ENCODE assay signal across 19 cellular contexts in the genomic region with DNA sequence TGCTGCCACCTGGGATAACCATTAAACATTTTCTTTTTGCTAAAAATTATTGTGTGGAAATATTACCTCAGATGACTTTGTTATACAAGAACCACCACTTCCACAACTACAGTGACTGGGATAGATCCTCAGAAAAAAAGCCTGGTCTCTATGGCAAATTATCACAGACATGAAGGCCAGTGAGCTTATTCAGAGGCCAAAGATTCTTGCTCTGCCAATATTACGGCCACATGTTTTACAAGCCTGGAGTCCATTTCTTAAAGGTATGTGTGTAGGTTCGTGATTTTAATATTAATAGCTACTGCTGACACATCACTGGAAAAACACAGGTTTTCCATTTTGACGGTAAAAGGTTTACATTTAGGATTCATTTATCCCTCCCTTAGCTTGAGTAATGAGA.
DNase-seq lines count a peak whose midpoint lies in the region; ATAC-seq and TF ChIP-seq lines count a peak whose summit lies in the region.
"Had no signal": no experiment of that assay in that cellular context is flagged by ENCODE, and none has a peak within 500 bp of the region (broad histone marks: within the 10 kb centered on the region; RNA-seq: fewer than 3 reads in every experiment).

No MANE protein-coding gene starts in this region.

- intact Hi-C loops in IMR-90 (cut with micrococcal nuclease) (loop anchor here (5.0 kb wide), 1 partner anchor 73 kb away; a partner anchor contains a TSS), esophagus squamous epithelium (cut with DNase I) (no loop called here), dorsolateral prefrontal cortex (cut with DNase I) (loop anchor here in 1 of 2 donors (5.0 to 10.0 kb wide), 2 partner anchors 138 to 314 kb away; a partner anchor contains a TSS)

- 0 out of 2 replicates have a peak overlapping the region, but pooled peaks have one; percentile 2 for H4K91ac ChIP-seq in IMR-90 (ENCODE audit: insufficient read depth, low read depth, low read length)

- H3K4me3 Mint-ChIP-seq in chondrocyte (ENCODE audit: unreplicated experiment), result no peak overlapping the region
- H3K4me3 Mint-ChIP-seq: neural crest cell had no signal

- peaks cover 40% of the 10 kb centered on the region for H3K9me1 ChIP-seq in IMR-90 (ENCODE audit: insufficient read depth, low read length)

- peak overlapping the region; percentile 84; the same call in 1 of the 2 replicates for H3K14ac ChIP-seq in IMR-90 (replicated peaks; ENCODE audit: low read depth, low read length)

- POLR2A ChIA-PET in IMR-90 (lab: Charles Lee; ENCODE audit: unreplicated experiment), result no interaction called here

- BruUV-seq in IMR-90 (replicated peaks; lab: Mats Ljungman, UMichigan), result no TSS peak

- H3K36me3 Mint-ChIP-seq in chondrocyte (ENCODE audit: low read depth), result peaks cover 1% of the 10 kb centered on the region

- H4K5ac ChIP-seq in IMR-90 (ENCODE audit: low read depth, low read length), result no peak overlapping the region

- dilution Hi-C loops in IMR-90 (cut with HindIII; ENCODE audit: low sequenced_read_pairs, unreplicated experiment), result no loop called here

- H4K8ac ChIP-seq in IMR-90 (ENCODE audit: low read depth in 2 of 2, low read length in 2 of 2), result 0 out of 4 replicates have a peak overlapping the region, but pooled peaks of 1 of the 2 experiments have one; percentile 10

- TF ChIP-seq RAD21 in IMR-90 (IDR thresholded peaks at IDR 0.05; ENCODE audit: low read length), result no peak

- H2AFZ ChIP-seq in IMR-90 (replicated peaks; ENCODE audit: low read length, poor library complexity) (no peak overlapping the region), smooth muscle cell (ENCODE audit: low read depth) (no peak overlapping the region)

- H3K27me3 ChIP-seq in IMR-90 (ENCODE audit: control insufficient read depth, insufficient read depth, low read length) (no peaks in the 10 kb centered on the region), SJSA1 (replicated peaks) (no peaks in the 10 kb centered on the region), esophagus squamous epithelium (no peaks in the 10 kb centered on the region), smooth muscle cell (ENCODE audit: low read depth) (no peaks in the 10 kb centered on the region), dorsolateral prefrontal cortex (no peaks in the 10 kb centered on the region)

- H3K9me3 Mint-ChIP-seq in chondrocyte (ENCODE audit: low read depth), result peaks cover 3% of the 10 kb centered on the region
- H3K9me3 Mint-ChIP-seq: neural crest cell had no signal

- H3K18ac ChIP-seq in IMR-90 (ENCODE audit: low read depth, low read length), result no peak overlapping the region

- H3K4me1 Mint-ChIP-seq in chondrocyte (ENCODE audit: low read depth), result peaks cover 56% of the 10 kb centered on the region

- peaks cover 33% of the 10 kb centered on the region for H3K79me2 ChIP-seq in smooth muscle cell (ENCODE audit: low read depth)

- H3K27ac Mint-ChIP-seq in chondrocyte (ENCODE audit: unreplicated experiment), result no peak overlapping the region

- H2BK15ac ChIP-seq in IMR-90 (ENCODE audit: low read depth, low read length), result no peak overlapping the region

- H3K56ac ChIP-seq in IMR-90 (ENCODE audit: extremely low read depth, insufficient read depth, low read length), result no peak overlapping the region

- no peak overlapping the region for H3K27ac ChIP-seq in IMR-90 (ENCODE audit: insufficient read depth, low read length)
- 0 out of 2 replicates have a peak overlapping the region, but pooled peaks have one; percentile 5 for H3K27ac ChIP-seq in SJSA1
- H3K27ac ChIP-seq in esophagus squamous epithelium, result peak overlapping the region in 3 of 4 donors; percentile 20 to 47 (median 45)
- peak overlapping the region; percentile 31 for H3K27ac ChIP-seq in smooth muscle cell (ENCODE audit: low read depth)
- peak overlapping the region in 2 of 59 donors; percentile 18 to 70 for H3K27ac ChIP-seq in dorsolateral prefrontal cortex

- H3K4me3 ChIP-seq in IMR-90 (ENCODE audit: insufficient read depth, low read depth, low read length) (no peak overlapping the region), SJSA1 (no peak overlapping the region), esophagus squamous epithelium (no peak overlapping the region), smooth muscle cell (no peak overlapping the region), dorsolateral prefrontal cortex (no peak overlapping the region)

- H3K79me1 ChIP-seq in IMR-90 (ENCODE audit: low read depth in 1 of 2, low read length in 2 of 2), result peaks cover 41 to 75% of the 10 kb centered on the region in 2 experiments

- TF ChIP-seq CTCF in IMR-90 (conservative IDR thresholded peaks at IDR 0.05; ENCODE audit: low read depth, low read length) (no peak), esophagus squamous epithelium (IDR thresholded peaks at IDR 0.05) (no peak), smooth muscle cell (IDR thresholded peaks at IDR 0.05; ENCODE audit: borderline replicate concordance, insufficient read depth, poor library complexity, severe bottlenecking) (no peak), dorsolateral prefrontal cortex (IDR thresholded peaks at IDR 0.05 in 54 of 56, conservative IDR thresholded peaks at IDR 0.05 in 2 of 56; ENCODE audit: low read depth in 1 of 56, partially characterized antibody in 56 of 56) (no peak), chondrocyte (IDR thresholded peaks at IDR 0.05) (no peak)

- no peak for ATAC-seq in IMR-90 (ENCODE audit: low read depth)

- in situ Hi-C loops in IMR-90 (cut with MboI; ENCODE audit: low sequenced_read_pairs), result no loop called here

- no CpG with 5 or more reads among the region's 3 CpGs for WGBS in IMR-90 (ENCODE audit: extremely low coverage in 2 of 2, insufficient read length in 1 of 2), 2 experiments
- 75 to 90% methylated on average over 3 of the region's 3 CpGs for WGBS in esophagus squamous epithelium, 2 donors
- 74% methylated on average over 3 of the region's 3 CpGs for WGBS in smooth muscle cell (ENCODE audit: low lambda C conversion rate)

- peak overlapping the region; percentile 56; the same call in 1 of the 2 replicates for H2BK20ac ChIP-seq in IMR-90 (ENCODE audit: low read depth, low read length)

- no peak overlapping the region for H3K23ac ChIP-seq in IMR-90 (ENCODE audit: low read depth, low read length)

- peak overlapping the region; percentile 41 for H2BK120ac ChIP-seq in IMR-90 (ENCODE audit: low read depth, low read length)

- H3K36me3 ChIP-seq in IMR-90 (ENCODE audit: control insufficient read depth, insufficient read depth, low read length), result no peaks in the 10 kb centered on the region
- H3K36me3 ChIP-seq in SJSA1, result 0 out of 2 replicates have a peak, but pooled peaks cover 2% of the 10 kb centered on the region
- H3K36me3 ChIP-seq in esophagus squamous epithelium, result no peaks in the 10 kb centered on the region
- H3K36me3 ChIP-seq in smooth muscle cell (ENCODE audit: low read depth), result no peaks in the 10 kb centered on the region
- H3K36me3 ChIP-seq: BE2C had no signal

- no peak overlapping the region for H2AK9ac ChIP-seq in IMR-90 (replicated peaks; ENCODE audit: low read depth, low read length, poor library complexity)

- TF ChIP-seq POLR2A in IMR-90 (IDR thresholded peaks at IDR 0.05; ENCODE audit: low read depth, low read length) (no peak), esophagus squamous epithelium (IDR thresholded peaks at IDR 0.05) (no peak)

- CTCF ChIA-PET in IMR-90 (lab: Yijun Ruan, JAX), result no interaction called here

- DNase-seq in IMR-90 (no peak), SJSA1 (ENCODE audit: low read depth in 1 of 2, low spot score in 2 of 2) (no peak), esophagus squamous epithelium (lab: John Stamatoyannopoulos, UW) (no peak), smooth muscle cell (lab: John Stamatoyannopoulos, UW; ENCODE audit: unreplicated experiment) (no peak), middle frontal gyrus (ENCODE audit: extremely low spot score, low spot score) (no peak), dorsolateral prefrontal cortex (no peak), chondrocyte (ENCODE audit: low spot score) (no peak)
- DNase-seq: anterior cingulate cortex, BE2C, COR-L47, glutamatergic neuron, H7, KG1, midbrain, NCI-H187, NCI-H345, substantia nigra, SW 1271 had no signal

- H3K4me2 ChIP-seq in IMR-90 (ENCODE audit: low read depth, low read length) (no peak overlapping the region), smooth muscle cell (no peak overlapping the region)

- no peak overlapping the region; the same call in 1 of the 2 replicates for H3K4ac ChIP-seq in IMR-90 (ENCODE audit: low read depth, low read length)

- H3K9ac ChIP-seq in IMR-90 (ENCODE audit: low read depth, low read length) (no peak overlapping the region), smooth muscle cell (ENCODE audit: low read depth) (no peak overlapping the region)

- H4K20me1 ChIP-seq in IMR-90 (ENCODE audit: insufficient read depth, low read length) (peaks cover 8% of the 10 kb centered on the region), smooth muscle cell (ENCODE audit: low read depth) (peaks cover 20% of the 10 kb centered on the region)

- peak overlapping the region; percentile 82; the same call in 1 of the 2 replicates for H2AK5ac ChIP-seq in IMR-90 (ENCODE audit: low read depth, low read length)

- H3K27me3 Mint-ChIP-seq in chondrocyte (ENCODE audit: low read depth), result no peaks in the 10 kb centered on the region

- H3F3A ChIP-seq in smooth muscle cell (ENCODE audit: low read depth), result peaks cover 7% of the 10 kb centered on the region

- H3K9me3 ChIP-seq in IMR-90 (ENCODE audit: control insufficient read depth, insufficient read depth, low read length) (no peaks in the 10 kb centered on the region), SJSA1 (replicated peaks) (no peaks in the 10 kb centered on the region), esophagus squamous epithelium (no peaks in the 10 kb centered on the region), smooth muscle cell (replicated peaks; ENCODE audit: low read depth) (no peaks in the 10 kb centered on the region)
- H3K9me3 ChIP-seq: BE2C had no signal

- H3K4me1 ChIP-seq in IMR-90 (ENCODE audit: control insufficient read depth, insufficient read depth, low read length), result peaks cover 30% of the 10 kb centered on the region
- H3K4me1 ChIP-seq in SJSA1 (replicated peaks), result peaks cover 93% of the 10 kb centered on the region
- H3K4me1 ChIP-seq in esophagus squamous epithelium, result peaks cover 31 to 74% (median 33%) of the 10 kb centered on the region in 3 donors
- peaks cover 18% of the 10 kb centered on the region for H3K4me1 ChIP-seq in smooth muscle cell (ENCODE audit: low read depth)
- H3K4me1 ChIP-seq: BE2C had no signal

- H2BK5ac ChIP-seq in IMR-90 (ENCODE audit: low read depth, low read length, poor library complexity, severe bottlenecking), result no peak overlapping the region

TF ChIP-seq in IMR-90, 13 proteins besides CTCF, POLR2A, EP300 and RAD21 (continues in another document):
- no peak for TF ChIP-seq SMC3 (IDR thresholded peaks at IDR 0.05; ENCODE audit: low read depth, low read length)
- TF ChIP-seq, protein P1, sequence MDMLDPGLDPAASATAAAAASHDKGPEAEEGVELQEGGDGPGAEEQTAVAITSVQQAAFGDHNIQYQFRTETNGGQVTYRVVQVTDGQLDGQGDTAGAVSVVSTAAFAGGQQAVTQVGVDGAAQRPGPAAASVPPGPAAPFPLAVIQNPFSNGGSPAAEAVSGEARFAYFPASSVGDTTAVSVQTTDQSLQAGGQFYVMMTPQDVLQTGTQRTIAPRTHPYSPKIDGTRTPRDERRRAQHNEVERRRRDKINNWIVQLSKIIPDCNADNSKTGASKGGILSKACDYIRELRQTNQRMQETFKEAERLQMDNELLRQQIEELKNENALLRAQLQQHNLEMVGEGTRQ (IDR thresholded peaks at IDR 0.05; ENCODE audit: low read depth, low read length), result no peak
- TF ChIP-seq RCOR1 (IDR thresholded peaks at IDR 0.05; ENCODE audit: insufficient replicate concordance, low read length), result no peak
